Comparison of ENCODE assay signal across 1 cellular context in genomic region chr1:70685300-70686286, GRCh38.
TF ChIP-seq lines count a peak whose summit lies in the region.

No MANE protein-coding gene starts in this region.

TF ChIP-seq in K562, 482 proteins besides CTCF, POLR2A, EP300 and RAD21 (continued from another document and continues in another):
- TF ChIP-seq, protein P1, sequence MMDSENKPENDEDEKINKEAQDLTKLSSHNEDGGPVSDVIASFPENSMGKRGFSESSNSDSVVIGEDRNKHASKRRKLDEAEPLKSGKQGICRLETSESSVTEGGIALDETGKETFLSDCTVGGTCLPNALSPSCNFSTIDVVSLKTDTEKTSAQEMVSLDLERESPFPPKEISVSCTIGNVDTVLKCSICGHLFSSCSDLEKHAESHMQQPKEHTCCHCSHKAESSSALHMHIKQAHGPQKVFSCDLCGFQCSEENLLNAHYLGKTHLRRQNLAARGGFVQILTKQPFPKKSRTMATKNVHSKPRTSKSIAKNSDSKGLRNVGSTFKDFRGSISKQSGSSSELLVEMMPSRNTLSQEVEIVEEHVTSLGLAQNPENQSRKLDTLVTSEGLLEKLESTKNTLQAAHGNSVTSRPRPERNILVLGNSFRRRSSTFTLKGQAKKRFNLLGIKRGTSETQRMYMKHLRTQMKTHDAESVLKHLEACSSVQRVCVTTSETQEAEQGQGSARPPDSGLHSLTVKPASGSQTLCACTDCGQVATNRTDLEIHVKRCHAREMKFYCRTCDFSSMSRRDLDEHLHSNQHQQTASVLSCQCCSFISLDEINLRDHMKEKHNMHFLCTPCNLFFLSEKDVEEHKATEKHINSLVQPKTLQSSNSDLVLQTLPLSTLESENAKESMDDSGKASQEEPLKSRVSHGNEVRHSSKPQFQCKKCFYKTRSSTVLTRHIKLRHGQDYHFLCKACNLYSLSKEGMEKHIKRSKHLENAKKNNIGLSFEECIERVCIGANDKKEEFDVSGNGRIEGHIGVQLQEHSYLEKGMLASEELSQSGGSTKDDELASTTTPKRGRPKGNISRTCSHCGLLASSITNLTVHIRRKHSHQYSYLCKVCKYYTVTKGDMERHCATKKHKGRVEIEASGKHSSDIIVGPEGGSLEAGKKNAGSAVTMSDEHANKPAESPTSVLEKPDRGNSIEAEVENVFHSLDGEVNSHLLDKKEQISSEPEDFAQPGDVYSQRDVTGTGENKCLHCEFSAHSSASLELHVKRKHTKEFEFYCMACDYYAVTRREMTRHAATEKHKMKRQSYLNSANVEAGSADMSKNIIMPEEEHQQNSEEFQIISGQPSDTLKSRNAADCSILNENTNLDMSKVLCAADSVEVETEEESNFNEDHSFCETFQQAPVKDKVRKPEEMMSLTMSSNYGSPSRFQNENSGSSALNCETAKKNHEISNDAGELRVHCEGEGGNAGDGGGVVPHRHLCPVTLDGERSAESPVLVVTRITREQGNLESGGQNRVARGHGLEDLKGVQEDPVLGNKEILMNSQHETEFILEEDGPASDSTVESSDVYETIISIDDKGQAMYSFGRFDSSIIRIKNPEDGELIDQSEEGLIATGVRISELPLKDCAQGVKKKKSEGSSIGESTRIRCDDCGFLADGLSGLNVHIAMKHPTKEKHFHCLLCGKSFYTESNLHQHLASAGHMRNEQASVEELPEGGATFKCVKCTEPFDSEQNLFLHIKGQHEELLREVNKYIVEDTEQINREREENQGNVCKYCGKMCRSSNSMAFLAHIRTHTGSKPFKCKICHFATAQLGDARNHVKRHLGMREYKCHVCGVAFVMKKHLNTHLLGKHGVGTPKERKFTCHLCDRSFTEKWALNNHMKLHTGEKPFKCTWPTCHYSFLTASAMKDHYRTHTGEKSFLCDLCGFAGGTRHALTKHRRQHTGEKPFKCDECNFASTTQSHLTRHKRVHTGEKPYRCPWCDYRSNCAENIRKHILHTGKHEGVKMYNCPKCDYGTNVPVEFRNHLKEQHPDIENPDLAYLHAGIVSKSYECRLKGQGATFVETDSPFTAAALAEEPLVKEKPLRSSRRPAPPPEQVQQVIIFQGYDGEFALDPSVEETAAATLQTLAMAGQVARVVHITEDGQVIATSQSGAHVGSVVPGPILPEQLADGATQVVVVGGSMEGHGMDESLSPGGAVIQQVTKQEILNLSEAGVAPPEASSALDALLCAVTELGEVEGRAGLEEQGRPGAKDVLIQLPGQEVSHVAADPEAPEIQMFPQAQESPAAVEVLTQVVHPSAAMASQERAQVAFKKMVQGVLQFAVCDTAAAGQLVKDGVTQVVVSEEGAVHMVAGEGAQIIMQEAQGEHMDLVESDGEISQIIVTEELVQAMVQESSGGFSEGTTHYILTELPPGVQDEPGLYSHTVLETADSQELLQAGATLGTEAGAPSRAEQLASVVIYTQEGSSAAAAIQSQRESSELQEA (IDR thresholded peaks at IDR 0.05; ENCODE audit: low read depth), result no peak
- TF ChIP-seq NBN (IDR thresholded peaks at IDR 0.05; ENCODE audit: low read depth), result no peak
- TF ChIP-seq ZNF408 (CRISPR knock-in tag; IDR thresholded peaks at IDR 0.05; ENCODE audit: low read depth), result no peak
- 0 out of 4 replicates have a peak, but pooled peaks of 1 of the 2 experiments have one; percentile 24 for TF ChIP-seq MAZ (CRISPR knock-in tag; conservative IDR thresholded peaks at IDR 0.05 in 1 of 2, IDR thresholded peaks at IDR 0.05 in 1 of 2)
- TF ChIP-seq EHMT2 (IDR thresholded peaks at IDR 0.05), result peak; percentile 90
- TF ChIP-seq SP1 (CRISPR knock-in tag; IDR thresholded peaks at IDR 0.05), result no peak
- peak; percentile 70; the same call in 1 of the 2 replicates for TF ChIP-seq CEBPG (CRISPR knock-in tag; IDR thresholded peaks at IDR 0.05)
- TF ChIP-seq CEBPG (tag; conservative IDR thresholded peaks at IDR 0.05 in 1 of 2, IDR thresholded peaks at IDR 0.05 in 1 of 2), result peak; percentile 70 to 91
- no peak for TF ChIP-seq MTF1 (CRISPR knock-in tag; IDR thresholded peaks at IDR 0.05; ENCODE audit: borderline replicate concordance)
- no peak for TF ChIP-seq ZNF76 (CRISPR knock-in tag; IDR thresholded peaks at IDR 0.05; ENCODE audit: borderline replicate concordance)
- TF ChIP-seq NFATC3 (IDR thresholded peaks at IDR 0.05), result no peak
- no peak for TF ChIP-seq NELFE (IDR thresholded peaks at IDR 0.05; ENCODE audit: insufficient read depth, insufficient read length)
- peak; percentile 92 for TF ChIP-seq CEBPB (tag; IDR thresholded peaks at IDR 0.05)
- no peak for TF ChIP-seq ZNF444 (CRISPR knock-in tag; IDR thresholded peaks at IDR 0.05)
- TF ChIP-seq TAF15 (IDR thresholded peaks at IDR 0.05; ENCODE audit: low read depth, low read length), result no peak
- no peak for TF ChIP-seq LCOR (CRISPR knock-in tag; IDR thresholded peaks at IDR 0.05)
- TF ChIP-seq, protein P2, sequence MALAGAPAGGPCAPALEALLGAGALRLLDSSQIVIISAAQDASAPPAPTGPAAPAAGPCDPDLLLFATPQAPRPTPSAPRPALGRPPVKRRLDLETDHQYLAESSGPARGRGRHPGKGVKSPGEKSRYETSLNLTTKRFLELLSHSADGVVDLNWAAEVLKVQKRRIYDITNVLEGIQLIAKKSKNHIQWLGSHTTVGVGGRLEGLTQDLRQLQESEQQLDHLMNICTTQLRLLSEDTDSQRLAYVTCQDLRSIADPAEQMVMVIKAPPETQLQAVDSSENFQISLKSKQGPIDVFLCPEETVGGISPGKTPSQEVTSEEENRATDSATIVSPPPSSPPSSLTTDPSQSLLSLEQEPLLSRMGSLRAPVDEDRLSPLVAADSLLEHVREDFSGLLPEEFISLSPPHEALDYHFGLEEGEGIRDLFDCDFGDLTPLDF (CRISPR knock-in tag; IDR thresholded peaks at IDR 0.05), result no peak
- TF ChIP-seq CEBPZ (IDR thresholded peaks at IDR 0.05; ENCODE audit: borderline replicate concordance, low read depth, low read length), result no peak
- TF ChIP-seq CC2D1A (IDR thresholded peaks at IDR 0.05), result peak; percentile 74
- no peak for TF ChIP-seq BCOR (IDR thresholded peaks at IDR 0.05)
- 0 out of 2 replicates have a peak, but pooled peaks have one; percentile 12 for TF ChIP-seq OTX1 (CRISPR knock-in tag; IDR thresholded peaks at IDR 0.05)
- TF ChIP-seq NONO (IDR thresholded peaks at IDR 0.05; ENCODE audit: low read depth in 2 of 2, low read length in 1 of 2), result no peak
- TF ChIP-seq, protein P3, sequence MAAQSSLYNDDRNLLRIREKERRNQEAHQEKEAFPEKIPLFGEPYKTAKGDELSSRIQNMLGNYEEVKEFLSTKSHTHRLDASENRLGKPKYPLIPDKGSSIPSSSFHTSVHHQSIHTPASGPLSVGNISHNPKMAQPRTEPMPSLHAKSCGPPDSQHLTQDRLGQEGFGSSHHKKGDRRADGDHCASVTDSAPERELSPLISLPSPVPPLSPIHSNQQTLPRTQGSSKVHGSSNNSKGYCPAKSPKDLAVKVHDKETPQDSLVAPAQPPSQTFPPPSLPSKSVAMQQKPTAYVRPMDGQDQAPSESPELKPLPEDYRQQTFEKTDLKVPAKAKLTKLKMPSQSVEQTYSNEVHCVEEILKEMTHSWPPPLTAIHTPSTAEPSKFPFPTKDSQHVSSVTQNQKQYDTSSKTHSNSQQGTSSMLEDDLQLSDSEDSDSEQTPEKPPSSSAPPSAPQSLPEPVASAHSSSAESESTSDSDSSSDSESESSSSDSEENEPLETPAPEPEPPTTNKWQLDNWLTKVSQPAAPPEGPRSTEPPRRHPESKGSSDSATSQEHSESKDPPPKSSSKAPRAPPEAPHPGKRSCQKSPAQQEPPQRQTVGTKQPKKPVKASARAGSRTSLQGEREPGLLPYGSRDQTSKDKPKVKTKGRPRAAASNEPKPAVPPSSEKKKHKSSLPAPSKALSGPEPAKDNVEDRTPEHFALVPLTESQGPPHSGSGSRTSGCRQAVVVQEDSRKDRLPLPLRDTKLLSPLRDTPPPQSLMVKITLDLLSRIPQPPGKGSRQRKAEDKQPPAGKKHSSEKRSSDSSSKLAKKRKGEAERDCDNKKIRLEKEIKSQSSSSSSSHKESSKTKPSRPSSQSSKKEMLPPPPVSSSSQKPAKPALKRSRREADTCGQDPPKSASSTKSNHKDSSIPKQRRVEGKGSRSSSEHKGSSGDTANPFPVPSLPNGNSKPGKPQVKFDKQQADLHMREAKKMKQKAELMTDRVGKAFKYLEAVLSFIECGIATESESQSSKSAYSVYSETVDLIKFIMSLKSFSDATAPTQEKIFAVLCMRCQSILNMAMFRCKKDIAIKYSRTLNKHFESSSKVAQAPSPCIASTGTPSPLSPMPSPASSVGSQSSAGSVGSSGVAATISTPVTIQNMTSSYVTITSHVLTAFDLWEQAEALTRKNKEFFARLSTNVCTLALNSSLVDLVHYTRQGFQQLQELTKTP (IDR thresholded peaks at IDR 0.05; ENCODE audit: low read depth in 1 of 2, partially characterized antibody in 2 of 2), result no peak
- peak; percentile 36; the same call in 1 of the 2 replicates for TF ChIP-seq CBX1 (IDR thresholded peaks at IDR 0.05; ENCODE audit: low read depth)
- TF ChIP-seq CHD2 (IDR thresholded peaks at IDR 0.05; ENCODE audit: low read depth, low read length), result no peak
- no peak for TF ChIP-seq ZNF24 (IDR thresholded peaks at IDR 0.05)
- 0 out of 2 replicates have a peak, but pooled peaks have one; percentile 19 for TF ChIP-seq MAFF (IDR thresholded peaks at IDR 0.05; ENCODE audit: low read length)
- no peak for TF ChIP-seq ZNF274 (IDR thresholded peaks at IDR 0.05; ENCODE audit: borderline replicate concordance, low read depth, low read length)
- TF ChIP-seq NFIX (CRISPR knock-in tag; IDR thresholded peaks at IDR 0.05; ENCODE audit: low read depth), result no peak
- no peak for TF ChIP-seq PKNOX1 (IDR thresholded peaks at IDR 0.05)
- TF ChIP-seq FUS (optimal IDR thresholded peaks at IDR 0.05; ENCODE audit: low read depth, low read length), result no peak
- no peak for TF ChIP-seq KLF13 (tag; IDR thresholded peaks at IDR 0.05; ENCODE audit: borderline replicate concordance, low read depth)
- TF ChIP-seq ZMIZ1 (IDR thresholded peaks at IDR 0.05; ENCODE audit: low read depth in 2 of 2, low read length in 2 of 2), result no peak
- no peak for TF ChIP-seq MYC (IDR thresholded peaks at IDR 0.05; ENCODE audit: low read depth, low read length)
- no peak for TF ChIP-seq MYC (CRISPR knock-in tag; IDR thresholded peaks at IDR 0.05; ENCODE audit: borderline replicate concordance, low read depth)
- TF ChIP-seq NFRKB (IDR thresholded peaks at IDR 0.05; ENCODE audit: low read depth), result no peak
- TF ChIP-seq ZNF449 (CRISPR knock-in tag; IDR thresholded peaks at IDR 0.05), result no peak
